18 cellular contexts compared by ENCODE assay signal in genomic region chr5:4879075-4879474, GRCh38.
"Had no signal": no experiment of that assay in that cellular context is flagged by ENCODE, and none has a peak within 500 bp of the region (broad histone marks: within the 10 kb centered on the region; RNA-seq: fewer than 3 reads in every experiment).

No MANE protein-coding gene starts in this region.

- H3K4me1 ChIP-seq: neural progenitor cell, pancreas, prostate gland, right atrium auricular region, spleen, stomach, thyroid gland, upper lobe of left lung had no signal

- DNase-seq: natural killer cell, spleen had no signal

- H3K9me3 ChIP-seq: neutrophil, pancreas, prostate gland, right atrium auricular region, spleen, stomach, thoracic aorta, thyroid gland, tibial nerve, upper lobe of left lung had no signal

- H3K9ac ChIP-seq: neural progenitor cell had no signal

- H3K27ac Mint-ChIP-seq: naive thymus-derived CD4-positive, alpha-beta T cell; natural killer cell; stimulated activated naive B cell treated with anti-CD40 and anti-IgM and Interleukin-4, amounts not matched to agents 10 μg/mL and 1 μg/mL and 100 μg/mL, for 72 hours; stimulated activated naive CD8-positive, alpha-beta T cell treated with anti-CD3 and anti-CD28 coated beads, Interleukin-15, Interleukin-2, amounts not matched to agents 100 ng/mL and 50 ng/mL, for 24 hours had no signal

- H2AFZ ChIP-seq: neural progenitor cell had no signal

- H3K27me3 ChIP-seq: neural progenitor cell, neutrophil, pancreas, right atrium auricular region, thyroid gland, tibial nerve, upper lobe of left lung had no signal

- FAIRE-seq: pancreas had no signal

- H3K9me3 Mint-ChIP-seq: natural killer cell; nephron; neural progenitor cell; stimulated activated naive B cell treated with anti-CD40 and anti-IgM and Interleukin-4, amounts not matched to agents 10 μg/mL and 1 μg/mL and 100 μg/mL, for 72 hours; stimulated activated naive CD8-positive, alpha-beta T cell treated with anti-CD3 and anti-CD28 coated beads, Interleukin-15, Interleukin-2, amounts not matched to agents 100 ng/mL and 50 ng/mL, for 24 hours had no signal

- H3K4me1 Mint-ChIP-seq: naive thymus-derived CD4-positive, alpha-beta T cell; natural killer cell; stimulated activated naive B cell treated with anti-CD40 and anti-IgM and Interleukin-4, amounts not matched to agents 10 μg/mL and 1 μg/mL and 100 μg/mL, for 72 hours had no signal

- H3K4me3 Mint-ChIP-seq: naive thymus-derived CD4-positive, alpha-beta T cell; natural killer cell; neural progenitor cell; stimulated activated naive B cell treated with anti-CD40 and anti-IgM and Interleukin-4, amounts not matched to agents 10 μg/mL and 1 μg/mL and 100 μg/mL, for 72 hours; stimulated activated naive CD8-positive, alpha-beta T cell treated with anti-CD3 and anti-CD28 coated beads, Interleukin-15, Interleukin-2, amounts not matched to agents 100 ng/mL and 50 ng/mL, for 24 hours had no signal

- H3K36me3 Mint-ChIP-seq: naive thymus-derived CD4-positive, alpha-beta T cell; natural killer cell; neural progenitor cell; stimulated activated naive B cell treated with anti-CD40 and anti-IgM and Interleukin-4, amounts not matched to agents 10 μg/mL and 1 μg/mL and 100 μg/mL, for 72 hours had no signal

- H3K27ac ChIP-seq: neural progenitor cell, neutrophil, pancreas, prostate gland, right atrium auricular region, skin epidermis, spleen, stomach, thoracic aorta, thyroid gland, tibial nerve, upper lobe of left lung had no signal

- H3K4me2 ChIP-seq: neural progenitor cell, smooth muscle cell had no signal

- H3K4me3 ChIP-seq: neural progenitor cell, pancreas, prostate gland, right atrium auricular region, skin epidermis, smooth muscle cell, spleen, stomach, thoracic aorta, thyroid gland, tibial nerve, upper lobe of left lung had no signal

- H3K36me3 ChIP-seq: neural progenitor cell, neutrophil, pancreas, prostate gland, right atrium auricular region, spleen, stomach, thoracic aorta, thyroid gland, tibial nerve, upper lobe of left lung had no signal
